11 cellular contexts compared by ENCODE assay signal in genomic region chr6:157528931-157529653, GRCh38.
DNase-seq lines count a peak whose midpoint lies in the region; ATAC-seq and TF ChIP-seq lines count a peak whose summit lies in the region.
"Had no signal": no experiment of that assay in that cellular context is flagged by ENCODE, and none has a peak within 500 bp of the region (broad histone marks: within the 10 kb centered on the region; RNA-seq: fewer than 3 reads in every experiment).

No MANE protein-coding gene starts in this region.

- H3K9me3 ChIP-seq in PC-3 (ENCODE audit: low read length): no peaks in the 10 kb centered on the region
- H3K9me3 ChIP-seq in tibial artery: no peaks in the 10 kb centered on the region
- H3K9me3 ChIP-seq: upper lobe of left lung had no signal

- no peaks in the 10 kb centered on the region for H4K20me1 ChIP-seq in PC-3 (ENCODE audit: low read length)

- H3K27me3 ChIP-seq in PC-3 (ENCODE audit: low read length) (no peaks in the 10 kb centered on the region), tibial artery (no peaks in the 10 kb centered on the region)
- H3K27me3 ChIP-seq: upper lobe of left lung had no signal

- H3K79me2 ChIP-seq in PC-3 (ENCODE audit: low read length): no peaks in the 10 kb centered on the region

- peak; percentile 20 for DNase-seq in NCI-H748 (lab: John Stamatoyannopoulos, UW; ENCODE audit: unreplicated experiment)
- DNase-seq in NCI-H748 treated with DMSO at 0.1 percent for 48 hours (lab: John Stamatoyannopoulos, UW): no peak
- DNase-seq in PC-3: peak; percentile 23
- peak; percentile 48 for DNase-seq in foreskin melanocyte
- DNase-seq in tibial artery: peak; percentile 85 to 91
- no peak for DNase-seq in anterior cingulate cortex (lab: John Stamatoyannopoulos, UW)
- DNase-seq in cardiac septum (ENCODE audit: low spot score): no peak
- DNase-seq: dermis blood vessel endothelial cell, WERI-Rb-1 had no signal

- POLR2A ChIA-PET in PC-3 (lab: Charles Lee; ENCODE audit: unreplicated experiment): no interaction called here

- H3K27ac ChIP-seq in PC-3 (ENCODE audit: low read length): no peak overlapping the region
- H3K27ac ChIP-seq in tibial artery: no peak overlapping the region
- H3K27ac ChIP-seq: upper lobe of left lung, WERI-Rb-1 had no signal

- H2AFZ ChIP-seq in PC-3 (ENCODE audit: low read length): no peak overlapping the region

- H3K9me2 ChIP-seq in PC-3 (replicated peaks; ENCODE audit: low read length): no peaks in the 10 kb centered on the region

- H3K4me1 ChIP-seq in PC-3 (ENCODE audit: insufficient read depth, low read length) (no peaks in the 10 kb centered on the region), tibial artery (peaks cover 0 to 41% (median 24%) of the 10 kb centered on the region in 4 donors)

- no peak overlapping the region for H3K4me2 ChIP-seq in PC-3 (ENCODE audit: low read length)

- TF ChIP-seq CTCF in PC-3 (conservative IDR thresholded peaks at IDR 0.05; ENCODE audit: low read depth, low read length): no peak
- no peak for TF ChIP-seq CTCF in tibial artery (IDR thresholded peaks at IDR 0.05)

- no TSS peak for BruUV-seq in PC-3 (replicated peaks; lab: Mats Ljungman, UMichigan)

- H3K36me3 ChIP-seq in PC-3 (ENCODE audit: low read depth, low read length) (no peaks in the 10 kb centered on the region), tibial artery (no peaks in the 10 kb centered on the region)
- H3K36me3 ChIP-seq: upper lobe of left lung, WERI-Rb-1 had no signal

- no peaks in the 10 kb centered on the region for H3F3A ChIP-seq in PC-3 (ENCODE audit: low read length, unreplicated experiment)

- H3K4me3 ChIP-seq in PC-3 (ENCODE audit: low read length) (no peak overlapping the region), tibial artery (no peak overlapping the region)
- H3K4me3 ChIP-seq: upper lobe of left lung had no signal

- H3K9ac ChIP-seq in PC-3 (ENCODE audit: low read length): no peak overlapping the region

- intact Hi-C loops in PC-3 (cut with micrococcal nuclease): no loop called here
- intact Hi-C loops in tibial artery (cut with DNase I; ENCODE audit: low total_unique reads): no loop called here
- intact Hi-C loops in cardiac septum (cut with DNase I): no loop called here

- CTCF ChIA-PET in PC-3 (lab: Charles Lee): no interaction called here

- no peak for ATAC-seq in PC-3
- no peak for ATAC-seq in HG03135 (IDR thresholded peaks at IDR 0.05; ENCODE audit: unreplicated experiment)

Comparison
In these comparisons a context has a peak if more than half of its experiments do, and no peak if none do; other contexts are left out.
1. DNase-seq: peak in NCI-H748 (single experiment), PC-3 (single experiment), foreskin melanocyte (single experiment) and tibial artery (2 of 2); none in NCI-H748 treated with DMSO at 0.1 percent for 48 hours (single experiment), anterior cingulate cortex (0 of 58) and cardiac septum (single experiment).